2 cellular contexts compared by ENCODE assay signal in the genomic region with DNA sequence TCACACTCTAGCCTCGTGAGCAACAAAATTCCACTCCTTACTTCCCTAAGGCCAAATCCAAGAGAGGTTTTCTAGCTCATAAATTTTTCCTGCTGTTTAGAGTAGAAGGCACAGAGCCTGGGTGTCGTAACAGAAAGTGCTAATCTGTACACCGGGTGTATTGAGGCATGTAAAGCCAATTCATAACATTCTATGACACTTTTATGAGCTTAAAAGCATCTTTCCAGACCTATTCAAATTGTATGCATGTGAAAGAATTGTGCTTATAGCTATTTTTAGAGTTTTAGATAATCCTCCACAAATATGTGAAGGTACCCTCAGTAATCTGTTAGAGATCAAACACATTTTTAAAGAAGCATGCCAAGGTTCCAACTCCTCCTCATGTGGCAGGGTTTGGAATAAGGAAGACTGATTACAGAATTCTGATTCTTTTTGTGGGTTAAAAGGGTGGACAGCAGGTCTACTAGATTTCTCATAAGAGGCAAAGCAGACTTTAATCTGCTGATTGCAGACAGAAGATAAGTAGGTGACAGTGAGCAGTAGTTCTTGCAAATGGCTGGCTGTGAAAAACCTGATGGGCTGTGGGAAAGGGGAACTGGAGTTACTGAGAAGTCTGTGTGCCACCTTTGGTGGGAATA.
TF ChIP-seq lines count a peak whose summit lies in the region.

No MANE protein-coding gene starts in this region.

TF ChIP-seq in HEK293, 187 proteins besides CTCF, POLR2A, EP300 and RAD21 (continues in another document):
- TF ChIP-seq ZNF629 (tag by site-specific recombination; IDR thresholded peaks at IDR 0.05) (peak; percentile 62), BCL11A (tag by site-specific recombination; IDR thresholded peaks at IDR 0.05; ENCODE audit: low read depth) (no peak), ZNF488 (tag by site-specific recombination; IDR thresholded peaks at IDR 0.05) (no peak), ZBTB20 (tag by site-specific recombination; IDR thresholded peaks at IDR 0.05) (peak; percentile 15; the same call in 1 of the 2 replicates), HIC1 (tag by site-specific recombination; IDR thresholded peaks at IDR 0.05) (0 out of 2 replicates have a peak, but pooled peaks have one; percentile 59), KLF8 (tag by site-specific recombination; IDR thresholded peaks at IDR 0.05) (peak; percentile 40; the same call in 1 of the 2 replicates), ZNF610 (tag by site-specific recombination; IDR thresholded peaks at IDR 0.05; ENCODE audit: borderline replicate concordance) (peak; percentile 36; the same call in 1 of the 2 replicates), ZNF692 (tag by site-specific recombination; IDR thresholded peaks at IDR 0.05) (0 out of 2 replicates have a peak, but pooled peaks have one; percentile 13), ZXDB (tag by site-specific recombination; IDR thresholded peaks at IDR 0.05) (0 out of 2 replicates have a peak, but pooled peaks have one; percentile 33), HOXD13 (CRISPR knock-in tag; IDR thresholded peaks at IDR 0.05; ENCODE audit: borderline replicate concordance) (peak; percentile 67; the same call in 1 of the 2 replicates), TRIM28 (IDR thresholded peaks at IDR 0.05; ENCODE audit: borderline replicate concordance, low read length) (peak; percentile 64; the same call in 1 of the 2 replicates), OSR2 (tag by site-specific recombination; IDR thresholded peaks at IDR 0.05) (peak; percentile 75; the same call in 1 of the 2 replicates), GLI2 (tag by site-specific recombination; IDR thresholded peaks at IDR 0.05; ENCODE audit: borderline replicate concordance, low read depth) (0 out of 2 replicates have a peak, but pooled peaks have one; percentile 10), INSM2 (tag by site-specific recombination; IDR thresholded peaks at IDR 0.05) (peak; percentile 40; the same call in 1 of the 2 replicates), ZNF433 (tag by site-specific recombination; IDR thresholded peaks at IDR 0.05; ENCODE audit: low read depth) (no peak)
- TF ChIP-seq, protein P1, sequence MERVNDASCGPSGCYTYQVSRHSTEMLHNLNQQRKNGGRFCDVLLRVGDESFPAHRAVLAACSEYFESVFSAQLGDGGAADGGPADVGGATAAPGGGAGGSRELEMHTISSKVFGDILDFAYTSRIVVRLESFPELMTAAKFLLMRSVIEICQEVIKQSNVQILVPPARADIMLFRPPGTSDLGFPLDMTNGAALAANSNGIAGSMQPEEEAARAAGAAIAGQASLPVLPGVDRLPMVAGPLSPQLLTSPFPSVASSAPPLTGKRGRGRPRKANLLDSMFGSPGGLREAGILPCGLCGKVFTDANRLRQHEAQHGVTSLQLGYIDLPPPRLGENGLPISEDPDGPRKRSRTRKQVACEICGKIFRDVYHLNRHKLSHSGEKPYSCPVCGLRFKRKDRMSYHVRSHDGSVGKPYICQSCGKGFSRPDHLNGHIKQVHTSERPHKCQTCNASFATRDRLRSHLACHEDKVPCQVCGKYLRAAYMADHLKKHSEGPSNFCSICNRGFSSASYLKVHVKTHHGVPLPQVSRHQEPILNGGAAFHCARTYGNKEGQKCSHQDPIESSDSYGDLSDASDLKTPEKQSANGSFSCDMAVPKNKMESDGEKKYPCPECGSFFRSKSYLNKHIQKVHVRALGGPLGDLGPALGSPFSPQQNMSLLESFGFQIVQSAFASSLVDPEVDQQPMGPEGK (tag by site-specific recombination; IDR thresholded peaks at IDR 0.05), result peak; percentile 28; the same call in 1 of the 2 replicates

TF ChIP-seq in K562, 482 proteins besides CTCF, POLR2A, EP300 and RAD21:
- TF ChIP-seq HNRNPL (IDR thresholded peaks at IDR 0.05; ENCODE audit: low read depth, low read length) (no peak), RCOR1 (IDR thresholded peaks at IDR 0.05; ENCODE audit: borderline replicate concordance in 1 of 2, low read depth in 2 of 2, low read length in 2 of 2) (peak in 1 of 2 experiments; percentile 86; a peak in 2 of 4 replicates), MEIS2 (IDR thresholded peaks at IDR 0.05; ENCODE audit: partially characterized antibody) (peak; percentile 8), TCF3 (CRISPR knock-in tag; IDR thresholded peaks at IDR 0.05) (0 out of 2 replicates have a peak, but pooled peaks have one; percentile 10), CBFA2T3 (IDR thresholded peaks at IDR 0.05) (peak; percentile 68), AFF4 (CRISPR knock-in tag; IDR thresholded peaks at IDR 0.05) (no peak), MTA2 (IDR thresholded peaks at IDR 0.05; ENCODE audit: low read depth) (peak; percentile 44; the same call in 1 of the 2 replicates), KLF16 (IDR thresholded peaks at IDR 0.05) (0 out of 2 replicates have a peak, but pooled peaks have one; percentile 10), SPI1 (IDR thresholded peaks at IDR 0.05; ENCODE audit: borderline replicate concordance, low read depth, low read length) (peak; percentile 69; the same call in 1 of the 2 replicates), TEAD4 (IDR thresholded peaks at IDR 0.05; ENCODE audit: low read length) (peak; percentile 79), TEAD4 (CRISPR knock-in tag; IDR thresholded peaks at IDR 0.05; ENCODE audit: borderline replicate concordance) (no peak), TAL1 (IDR thresholded peaks at IDR 0.05) (peak; percentile 74), ZNF146 (CRISPR knock-in tag; IDR thresholded peaks at IDR 0.05; ENCODE audit: unreplicated experiment) (no peak), HMGXB4 (CRISPR knock-in tag; IDR thresholded peaks at IDR 0.05) (no peak), CBFA2T2 (conservative IDR thresholded peaks at IDR 0.05) (peak; percentile 48), NCOR1 (IDR thresholded peaks at IDR 0.05) (0 out of 2 replicates have a peak, but pooled peaks have one; percentile 24), ARID1B (IDR thresholded peaks at IDR 0.05) (peak; percentile 66), ELF4 (CRISPR knock-in tag; IDR thresholded peaks at IDR 0.05) (no peak), KDM1A (IDR thresholded peaks at IDR 0.05) (peak; percentile 59 to 74)
